ENCODE assay signal across 1 cellular context in the genomic region with DNA sequence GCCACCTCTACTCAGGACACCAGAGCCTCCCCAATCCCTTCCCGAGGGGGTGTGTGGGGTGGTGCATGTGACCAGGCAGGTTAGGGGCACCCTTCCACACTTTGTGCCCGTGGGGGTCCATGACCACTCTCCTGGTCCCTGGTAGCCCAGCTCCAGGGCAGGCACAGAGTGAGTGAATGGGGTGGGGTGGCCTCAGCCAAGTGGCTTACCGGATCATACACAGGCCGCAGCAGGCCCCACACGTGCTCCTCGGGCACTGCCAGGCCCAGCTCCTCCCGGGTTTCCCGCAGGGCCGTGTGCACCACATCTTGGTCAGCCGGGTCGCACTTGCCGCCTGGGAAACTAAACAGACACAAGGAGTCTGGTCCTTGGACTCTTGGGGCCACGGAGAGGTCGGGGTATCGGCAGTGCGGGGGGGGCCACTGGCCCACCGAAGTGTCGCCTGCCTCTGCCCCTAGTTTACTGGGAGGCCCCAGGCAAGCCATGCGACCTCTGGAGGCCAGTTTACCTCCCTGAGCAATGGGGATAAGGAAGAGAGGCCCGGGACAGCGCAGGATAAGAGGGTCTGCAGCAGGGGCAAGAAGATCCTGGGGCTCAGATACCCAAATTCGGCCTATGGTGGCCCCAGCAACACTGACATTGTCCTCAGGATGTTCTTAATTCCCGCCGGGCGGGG.
TF ChIP-seq lines count a peak whose summit lies in the region.

No MANE protein-coding gene starts in this region.

TF ChIP-seq in endothelial cell of umbilical vein, 7 proteins besides CTCF, POLR2A, EP300 and RAD21:
- TF ChIP-seq JUN (IDR thresholded peaks at IDR 0.05; ENCODE audit: borderline replicate concordance, insufficient read depth, insufficient read length, low read depth) (no peak), POLR2AphosphoS5 (IDR thresholded peaks at IDR 0.05; ENCODE audit: insufficient read depth, low read depth, low read length) (no peak), GATA2 (IDR thresholded peaks at IDR 0.05; ENCODE audit: insufficient read depth, insufficient read length, low read depth, low read length) (no peak), FOS (IDR thresholded peaks at IDR 0.05; ENCODE audit: borderline replicate concordance, insufficient read depth, low read length) (no peak), EZH2 (IDR thresholded peaks at IDR 0.05; ENCODE audit: borderline replicate concordance, low read depth, low read length, severe bottlenecking) (no peak), MYC (IDR thresholded peaks at IDR 0.05; ENCODE audit: low read depth, low read length) (no peak)
- TF ChIP-seq, protein P1, sequence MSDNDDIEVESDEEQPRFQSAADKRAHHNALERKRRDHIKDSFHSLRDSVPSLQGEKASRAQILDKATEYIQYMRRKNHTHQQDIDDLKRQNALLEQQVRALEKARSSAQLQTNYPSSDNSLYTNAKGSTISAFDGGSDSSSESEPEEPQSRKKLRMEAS (IDR thresholded peaks at IDR 0.05; ENCODE audit: insufficient read depth, insufficient read length) = no peak
TF ChIP-seq in endothelial cell of umbilical vein: peak in this region for 0.
